8 cellular contexts compared by ENCODE assay signal in genomic region chr2:232838406-232838874, GRCh38.
A peak's percentile ranks its signal among the peaks of the same experiment; 100 is the strongest.
DNase-seq lines count a peak whose midpoint lies in the region; ATAC-seq, FAIRE-seq and TF ChIP-seq lines count a peak whose summit lies in the region.

No MANE protein-coding gene starts in this region.

- peak; percentile 84 for ATAC-seq in HG02884 (IDR thresholded peaks at IDR 0.05; ENCODE audit: unreplicated experiment)
- peak; percentile 58 for ATAC-seq in RWPE2 (ENCODE audit: low read depth)

- peaks cover 9% of the 10 kb centered on the region for H3K4me1 ChIP-seq in RWPE2 (ENCODE audit: insufficient read depth, poor library complexity, severe bottlenecking)
- H3K4me1 ChIP-seq in neutrophil (ENCODE audit: control insufficient read depth in 1 of 2, insufficient read depth in 1 of 2, low read depth in 1 of 2, low read length in 1 of 2): peaks cover 54 to 59% of the 10 kb centered on the region in 2 experiments

- no peak for FAIRE-seq in D721Med (lab: Jason Lieb, UNC)

- H3K27ac ChIP-seq in RWPE2 (ENCODE audit: poor library complexity, severe bottlenecking) (peak overlapping the region; percentile 17), neutrophil (peak overlapping the region; percentile 85), caudate nucleus (ENCODE audit: low read depth, low read length) (no peak overlapping the region), coronary artery (no peak overlapping the region)

- TF ChIP-seq CTCF in GM12864 (IDR thresholded peaks at IDR 0.05; ENCODE audit: low read depth, low read length, missing control alignments): no peak
- no peak for TF ChIP-seq CTCF in RWPE2 (IDR thresholded peaks at IDR 0.05; ENCODE audit: poor library complexity, severe bottlenecking)
- no peak for TF ChIP-seq CTCF in neutrophil (IDR thresholded peaks at IDR 0.05)
- TF ChIP-seq CTCF in D721Med (IDR thresholded peaks at IDR 0.05; ENCODE audit: insufficient read depth, missing control alignments): no peak
- no peak for TF ChIP-seq CTCF in coronary artery (IDR thresholded peaks at IDR 0.05)

- H3K27me3 ChIP-seq in RWPE2 (ENCODE audit: insufficient read depth, poor library complexity, severe bottlenecking) (no peaks in the 10 kb centered on the region), neutrophil (no peaks in the 10 kb centered on the region)

- H3K9me3 ChIP-seq in RWPE2 (ENCODE audit: severe bottlenecking) (no peaks in the 10 kb centered on the region), neutrophil (no peaks in the 10 kb centered on the region)

- DNase-seq in GM12864 (ENCODE audit: low read depth) (peak; percentile 36), RWPE2 (ENCODE audit: low spot score) (no peak), caudate nucleus (lab: John Stamatoyannopoulos, UW) (no peak), D721Med (ENCODE audit: insufficient read length, low spot score) (no peak), coronary artery (ENCODE audit: low spot score) (no peak)
- peak; percentile 55 for DNase-seq in activated naive CD4-positive, alpha-beta T cell treated with Interleukin-2 at 50 U/mL for 16 hours

- H3K36me3 ChIP-seq in RWPE2 (ENCODE audit: low read depth) (peaks cover 71% of the 10 kb centered on the region), neutrophil (peaks cover 15% of the 10 kb centered on the region)

- no peak overlapping the region for H3K4me3 ChIP-seq in GM12864 (ENCODE audit: low read depth, low read length)
- no peak overlapping the region for H3K4me3 ChIP-seq in RWPE2 (ENCODE audit: severe bottlenecking)
- peak overlapping the region; percentile 15 to 45 for H3K4me3 ChIP-seq in neutrophil (ENCODE audit: low read depth in 1 of 2, low read length in 1 of 2)
- H3K4me3 ChIP-seq in coronary artery: no peak overlapping the region

Comparison
In these comparisons a context has a peak if more than half of its experiments do, and no peak if none do; other contexts are left out.
1. DNase-seq: peak in GM12864 (single experiment) and activated naive CD4-positive, alpha-beta T cell treated with Interleukin-2 at 50 U/mL for 16 hours (single experiment); none in RWPE2 (single experiment), caudate nucleus (0 of 61), D721Med (single experiment) and coronary artery (single experiment).
2. H3K4me3 ChIP-seq: peak in neutrophil (2 of 2); none in GM12864 (single experiment), RWPE2 (single experiment) and coronary artery (single experiment).
3. H3K27ac ChIP-seq: peak in RWPE2 (single experiment) and neutrophil (single experiment); none in caudate nucleus (single experiment) and coronary artery (0 of 2).